11 cellular contexts compared by ENCODE assay signal in the genomic region with DNA sequence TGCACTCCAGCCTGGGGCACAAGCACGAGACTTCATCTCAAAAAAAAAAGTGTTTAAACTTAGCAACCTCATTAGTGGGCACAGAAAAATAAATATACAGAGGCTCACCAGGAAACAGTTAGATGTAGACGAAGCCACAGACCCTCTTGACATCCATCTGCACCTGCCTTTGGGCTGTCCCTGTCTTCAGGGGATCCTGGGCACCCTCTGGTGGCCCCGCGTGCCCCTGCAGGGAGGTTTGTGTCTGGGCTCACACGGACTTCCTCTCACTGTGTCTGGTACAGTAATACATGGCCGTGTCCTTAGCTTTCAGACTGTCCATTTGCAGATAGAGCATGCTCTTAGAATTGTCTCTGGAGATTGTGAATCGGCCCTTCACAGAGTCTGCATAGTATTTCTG.
DNase-seq lines count a peak whose midpoint lies in the region; ATAC-seq, FAIRE-seq and TF ChIP-seq lines count a peak whose summit lies in the region.
"Had no signal": no experiment of that assay in that cellular context is flagged by ENCODE, and none has a peak within 500 bp of the region (broad histone marks: within the 10 kb centered on the region; RNA-seq: fewer than 3 reads in every experiment).

No MANE protein-coding gene starts in this region.

- H4K20me1 ChIP-seq in DND-41 (ENCODE audit: insufficient read depth, low read length) = no peaks in the 10 kb centered on the region

- no peak for FAIRE-seq in D721Med (lab: Jason Lieb, UNC)
- FAIRE-seq: islet of Langerhans had no signal

- peak; percentile 94 for DNase-seq in DND-41
- peak; percentile 9 for DNase-seq in MV-4-11 (lab: John Stamatoyannopoulos, UW)
- peak; percentile 7 for DNase-seq in activated CD8-positive, alpha-beta memory T cell treated with anti-CD3 and anti-CD28 coated beads, Interleukin-2, amount 50 U/mL, for 24 hours (ENCODE audit: extremely low read depth)
- peak; percentile 15 to 41 (median 26) for DNase-seq in stimulated activated CD4-positive, alpha-beta T cell treated with anti-CD3 and anti-CD28 coated beads, Interleukin-12 subunit alpha, Interleukin-12 subunit beta, amount 100 ng/mL, for 48 hours (ENCODE audit: low read depth in 2 of 3, low spot score in 1 of 3)
- no peak for DNase-seq in D721Med (ENCODE audit: insufficient read length, low spot score)
- no peak for DNase-seq in islet precursor cell
- no peak for DNase-seq in left lobe of liver (ENCODE audit: low spot score)
- DNase-seq: GM23248, IMR-90 had no signal

- H3K9ac ChIP-seq in DND-41 (ENCODE audit: low read depth, low read length) = peak overlapping the region; percentile 36
- H3K9ac ChIP-seq: GM23248 had no signal

- peaks cover 5% of the 10 kb centered on the region; the same call in 1 of the 2 replicates for H3K79me2 ChIP-seq in DND-41 (ENCODE audit: insufficient read depth, low read length)

- H3K36me3 ChIP-seq in DND-41 (ENCODE audit: insufficient read depth, low read length) = peaks cover 19% of the 10 kb centered on the region

- no peak overlapping the region for H3K4me3 ChIP-seq in DND-41 (ENCODE audit: low read depth in 1 of 2, low read length in 2 of 2)
- H3K4me3 ChIP-seq: GM23248 had no signal

- TF ChIP-seq CTCF in DND-41 (IDR thresholded peaks at IDR 0.05; ENCODE audit: borderline replicate concordance, extremely low read depth, low read length, poor library complexity, severe bottlenecking) = peak; percentile 98
- no peak for TF ChIP-seq CTCF in D721Med (IDR thresholded peaks at IDR 0.05; ENCODE audit: insufficient read depth, missing control alignments)

- no peaks in the 10 kb centered on the region for H3K9me3 ChIP-seq in DND-41 (ENCODE audit: insufficient read depth, low read length, severe bottlenecking)

- H3K4me1 ChIP-seq in DND-41 (ENCODE audit: insufficient read depth, low read length) = peaks cover 40% of the 10 kb centered on the region

- peak overlapping the region; percentile 81 for H3K27ac ChIP-seq in DND-41 (ENCODE audit: low read length)
- H3K27ac ChIP-seq: GM23248 had no signal

- ATAC-seq in DND-41 (ENCODE audit: insufficient read depth, low read depth) (peak; percentile 97), HG03159 (IDR thresholded peaks at IDR 0.05; ENCODE audit: unreplicated experiment) (no peak), left lobe of liver (no peak)

- no peaks in the 10 kb centered on the region for H3K27me3 ChIP-seq in DND-41 (ENCODE audit: insufficient read depth, low read length, poor library complexity)

- H2AFZ ChIP-seq in DND-41 (ENCODE audit: low read depth, low read length) = peak overlapping the region; percentile 19; the same call in 1 of the 2 replicates
- H2AFZ ChIP-seq: GM23248 had no signal

- peak overlapping the region; percentile 41 for H3K4me2 ChIP-seq in DND-41 (ENCODE audit: insufficient read depth, low read length)

Comparison
In these comparisons a context has a peak if more than half of its experiments do, and no peak if none do; other contexts are left out.
1. DNase-seq: peak in DND-41 (single experiment), MV-4-11 (single experiment), activated CD8-positive, alpha-beta memory T cell treated with anti-CD3 and anti-CD28 coated beads, Interleukin-2, amount 50 U/mL, for 24 hours (single experiment) and stimulated activated CD4-positive, alpha-beta T cell treated with anti-CD3 and anti-CD28 coated beads, Interleukin-12 subunit alpha, Interleukin-12 subunit beta, amount 100 ng/mL, for 48 hours (3 of 3); none in D721Med (single experiment), islet precursor cell (single experiment) and left lobe of liver (single experiment).